20 cellular contexts compared by ENCODE assay signal in genomic region chr13:39268398-39268797, GRCh38.
DNase-seq lines count a peak whose midpoint lies in the region; ATAC-seq, FAIRE-seq and TF ChIP-seq lines count a peak whose summit lies in the region.
"Had no signal": no experiment of that assay in that cellular context is flagged by ENCODE, and none has a peak within 500 bp of the region (broad histone marks: within the 10 kb centered on the region; RNA-seq: fewer than 3 reads in every experiment).

No MANE protein-coding gene starts in this region.

- no peaks in the 10 kb centered on the region for H3K9me3 ChIP-seq in MM.1S (replicated peaks; ENCODE audit: insufficient read depth, low read length)
- no peaks in the 10 kb centered on the region for H3K9me3 ChIP-seq in thyroid gland
- H3K9me3 ChIP-seq: A549, Caco-2, HAP-1 had no signal

- DNase-seq in Right ventricle myocardium inferior (ENCODE audit: missing footprints) = no peak
- DNase-seq in left ventricle myocardium superior = no peak
- DNase-seq in GM12865 (ENCODE audit: low read depth) = peak; percentile 7
- peak; percentile 56 for DNase-seq in MM.1S
- no peak for DNase-seq in bronchial epithelial cell (ENCODE audit: low read depth)
- DNase-seq in thyroid gland = no peak
- DNase-seq: AML-193; Caco-2; CD4-positive, alpha-beta T cell; GDM1; IMR-90 had no signal

- H3K9ac ChIP-seq in MM.1S (ENCODE audit: low read length) = no peak overlapping the region

- ATAC-seq in Right ventricle myocardium inferior (peak; percentile 26), left ventricle myocardium superior (no peak), GM21423 (IDR thresholded peaks at IDR 0.05; ENCODE audit: unreplicated experiment) (no peak)
- ATAC-seq: A549, K562 had no signal

- 0 out of 2 replicates have a peak overlapping the region, but pooled peaks have one; percentile 29 for H3K4me2 ChIP-seq in MM.1S (ENCODE audit: low read depth, low read length)
- H3K4me2 ChIP-seq: A549 had no signal

- TF ChIP-seq CTCF in GM12865 (IDR thresholded peaks at IDR 0.05; ENCODE audit: insufficient read depth, low read depth, low read length, missing control alignments) = no peak
- no peak for TF ChIP-seq CTCF in MM.1S (IDR thresholded peaks at IDR 0.05; ENCODE audit: low read length)
- TF ChIP-seq CTCF in bronchial epithelial cell (IDR thresholded peaks at IDR 0.05; ENCODE audit: insufficient read depth, low read length, severe bottlenecking) = no peak
- TF ChIP-seq CTCF in thyroid gland (IDR thresholded peaks at IDR 0.05) = no peak

- H3K79me2 ChIP-seq in MM.1S (ENCODE audit: low read length) = no peaks in the 10 kb centered on the region

- peak; percentile 28 for FAIRE-seq in bronchial epithelial cell (lab: Jason Lieb, UNC)
- FAIRE-seq: A549, D721Med, H1, HTR-8/SVneo, K562 had no signal

- H2AFZ ChIP-seq in MM.1S (ENCODE audit: low read length) = no peak overlapping the region

- no peaks in the 10 kb centered on the region for H3F3A ChIP-seq in MM.1S (ENCODE audit: insufficient read depth, low read length)

- H3K4me1 ChIP-seq in MM.1S (ENCODE audit: low read length) (peaks cover 10% of the 10 kb centered on the region), thyroid gland (no peaks in the 10 kb centered on the region)
- H3K4me1 ChIP-seq: A549, Caco-2, HAP-1 had no signal

- H3K4me3 ChIP-seq in GM12865 (ENCODE audit: low read depth, low read length) (no peak overlapping the region), MM.1S (ENCODE audit: low read length) (no peak overlapping the region), bronchial epithelial cell (ENCODE audit: low read depth, low read length) (no peak overlapping the region), thyroid gland (replicated peaks in 1 of 3) (no peak overlapping the region)
- H3K4me3 ChIP-seq: A549, HAP-1, K562 had no signal

- H4K20me1 ChIP-seq in MM.1S (ENCODE audit: insufficient read depth, low read length) = no peaks in the 10 kb centered on the region

- intact Hi-C loops in Right ventricle myocardium inferior (cut with DNase I) = no loop called here
- intact Hi-C loops in left ventricle myocardium superior (cut with micrococcal nuclease) = loop anchor here (5.0 to 10.0 kb wide), 2 partner anchors 121 to 214 kb away; no protein-coding TSS in a partner anchor
- intact Hi-C loops in thyroid gland (cut with DNase I) = no loop called here

- no peaks in the 10 kb centered on the region for H3K36me3 ChIP-seq in MM.1S (replicated peaks; ENCODE audit: insufficient read depth, low read length)
- no peaks in the 10 kb centered on the region for H3K36me3 ChIP-seq in bronchial epithelial cell (ENCODE audit: control insufficient read depth, insufficient read depth, low read length)
- H3K36me3 ChIP-seq in thyroid gland = no peaks in the 10 kb centered on the region
- H3K36me3 ChIP-seq: HAP-1 had no signal

- H3K9me2 ChIP-seq in MM.1S (replicated peaks; ENCODE audit: insufficient read depth, low read length) = no peaks in the 10 kb centered on the region

- H3K27me3 ChIP-seq in MM.1S (replicated peaks; ENCODE audit: insufficient read depth, low read length) (no peaks in the 10 kb centered on the region), bronchial epithelial cell (ENCODE audit: control insufficient read depth, insufficient read depth, low read length) (no peaks in the 10 kb centered on the region), thyroid gland (no peaks in the 10 kb centered on the region)

- TF ChIP-seq POLR2A in thyroid gland (IDR thresholded peaks at IDR 0.05) = no peak

- WGBS in thyroid gland, 2 donors = 42 to 67% methylated on average over 3 of the region's 3 CpGs

- no peak overlapping the region for H3K27ac ChIP-seq in MM.1S (ENCODE audit: low read length)
- no peak overlapping the region for H3K27ac ChIP-seq in thyroid gland
- H3K27ac ChIP-seq: 22Rv1, A549, C4-2B had no signal

Comparison
In these comparisons a context has a peak if more than half of its experiments do, and no peak if none do; other contexts are left out.
1. DNase-seq: peak in GM12865 (single experiment) and MM.1S (single experiment); none in Right ventricle myocardium inferior (single experiment), left ventricle myocardium superior (single experiment), bronchial epithelial cell (single experiment) and thyroid gland (0 of 2).